20 cellular contexts compared by ENCODE assay signal in the genomic region with DNA sequence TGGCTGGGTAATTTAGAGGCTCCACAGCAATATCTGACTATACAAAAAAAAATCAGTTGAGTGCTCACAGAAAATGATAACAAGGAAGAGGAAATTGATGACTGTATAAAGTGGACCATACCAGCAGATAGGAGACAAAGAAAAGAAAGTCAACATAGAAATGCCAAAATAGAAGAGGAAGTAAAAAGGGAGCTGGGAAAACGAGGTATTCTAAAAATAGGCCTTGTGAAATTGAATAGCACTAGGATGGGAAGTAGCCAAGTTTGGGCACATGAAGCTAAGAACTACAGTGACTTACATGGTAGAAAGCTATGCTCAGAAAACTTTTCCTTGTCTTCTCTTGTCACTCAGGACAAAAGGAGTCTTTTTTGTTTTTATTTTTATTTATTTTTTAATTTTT.
"Had no signal": no experiment of that assay in that cellular context is flagged by ENCODE, and none has a peak within 500 bp of the region (broad histone marks: within the 10 kb centered on the region; RNA-seq: fewer than 3 reads in every experiment).

No MANE protein-coding gene starts in this region.

- H3K4me1 ChIP-seq: adrenal gland, colonic mucosa, parathyroid adenoma, thyroid gland, vagina had no signal

- H3K4me3 Mint-ChIP-seq: activated CD4-positive, alpha-beta T cell treated with anti-CD3 and anti-CD28 coated beads, Interleukin-2, amount 10 ng/mL, durations not matched to agents 24 days and 14 days; activated CD8-positive, alpha-beta T cell treated with anti-CD3 and anti-CD28 coated beads, Interleukin-2, amount 10 ng/mL, durations not matched to agents 7 days and 5 days; activated naive CD4-positive, alpha-beta T cell treated with anti-CD3 and anti-CD28 coated beads, Interleukin-2, amount 50 U/mL, for 24 hours; memory B cell; natural killer cell had no signal

- H3K9me3 ChIP-seq: adrenal gland, colonic mucosa, neutrophil, thyroid gland, vagina had no signal

- H3K4me3 ChIP-seq: adrenal gland, colonic mucosa, thyroid gland, vagina had no signal

- H3K27me3 Mint-ChIP-seq: activated naive CD4-positive, alpha-beta T cell treated with anti-CD3 and anti-CD28 coated beads, Interleukin-2, amount 50 U/mL, for 24 hours had no signal

- H3K9me3 Mint-ChIP-seq: activated naive CD4-positive, alpha-beta T cell treated with anti-CD3 and anti-CD28 coated beads, Interleukin-2, amount 50 U/mL, for 24 hours; natural killer cell had no signal

- ATAC-seq: activated CD8-positive, alpha-beta T cell treated with anti-CD3 and anti-CD28 coated beads, Interleukin-2, amount 10 ng/mL, durations not matched to agents 7 days and 5 days; esophagus mucosa; left lobe of liver; natural killer cell had no signal

- H3K36me3 ChIP-seq: adrenal gland, colonic mucosa, neutrophil, thyroid gland, vagina had no signal

- DNase-seq: activated CD4-positive, alpha-beta T cell treated with anti-CD3 and anti-CD28 coated beads, Interleukin-2, amount 10 ng/mL, durations not matched to agents 24 days and 14 days; activated CD4-positive, CD25-positive, alpha-beta regulatory T cell; activated CD8-positive, alpha-beta memory T cell treated with anti-CD3 and anti-CD28 coated beads, Interleukin-2, amount 50 U/mL, for 4 hours; activated CD8-positive, alpha-beta T cell treated with anti-CD3 and anti-CD28 coated beads, Interleukin-2, amount 10 ng/mL, durations not matched to agents 7 days and 5 days; activated effector memory CD4-positive, alpha-beta T cell treated with anti-CD3 and anti-CD28 coated beads, Interleukin-2, amount 50 U/mL, for 16 hours; activated T-cell treated with anti-CD3 and anti-CD28 coated beads, Interleukin-2, amount 50 U/mL, for 48 hours; adrenal gland; central memory CD4-positive, alpha-beta T cell; colonic mucosa; islet precursor cell; natural killer cell; stimulated activated CD4-positive, alpha-beta T cell treated with anti-CD3 and anti-CD28 coated beads, Interleukin-1b, Interleukin-23, amount 100 ng/mL, for 48 hours; thyroid gland had no signal

- H3K27ac Mint-ChIP-seq: activated CD4-positive, alpha-beta T cell treated with anti-CD3 and anti-CD28 coated beads, Interleukin-2, amount 10 ng/mL, durations not matched to agents 24 days and 14 days; activated CD8-positive, alpha-beta T cell treated with anti-CD3 and anti-CD28 coated beads, Interleukin-2, amount 10 ng/mL, durations not matched to agents 7 days and 5 days; activated naive CD4-positive, alpha-beta T cell treated with anti-CD3 and anti-CD28 coated beads, Interleukin-2, amount 50 U/mL, for 24 hours; memory B cell; natural killer cell had no signal

- H3K27me3 ChIP-seq: adrenal gland, colonic mucosa, neutrophil, thyroid gland, vagina had no signal

- H3K4me1 Mint-ChIP-seq: activated CD4-positive, alpha-beta T cell treated with anti-CD3 and anti-CD28 coated beads, Interleukin-2, amount 10 ng/mL, durations not matched to agents 24 days and 14 days; natural killer cell had no signal

- H3K27ac ChIP-seq: adrenal gland, colonic mucosa, neutrophil, parathyroid adenoma, thyroid gland, vagina had no signal

- H3K36me3 Mint-ChIP-seq: activated naive CD4-positive, alpha-beta T cell treated with anti-CD3 and anti-CD28 coated beads, Interleukin-2, amount 50 U/mL, for 24 hours; natural killer cell had no signal
